Comparison of ENCODE assay signal across 16 cellular contexts in the genomic region with DNA sequence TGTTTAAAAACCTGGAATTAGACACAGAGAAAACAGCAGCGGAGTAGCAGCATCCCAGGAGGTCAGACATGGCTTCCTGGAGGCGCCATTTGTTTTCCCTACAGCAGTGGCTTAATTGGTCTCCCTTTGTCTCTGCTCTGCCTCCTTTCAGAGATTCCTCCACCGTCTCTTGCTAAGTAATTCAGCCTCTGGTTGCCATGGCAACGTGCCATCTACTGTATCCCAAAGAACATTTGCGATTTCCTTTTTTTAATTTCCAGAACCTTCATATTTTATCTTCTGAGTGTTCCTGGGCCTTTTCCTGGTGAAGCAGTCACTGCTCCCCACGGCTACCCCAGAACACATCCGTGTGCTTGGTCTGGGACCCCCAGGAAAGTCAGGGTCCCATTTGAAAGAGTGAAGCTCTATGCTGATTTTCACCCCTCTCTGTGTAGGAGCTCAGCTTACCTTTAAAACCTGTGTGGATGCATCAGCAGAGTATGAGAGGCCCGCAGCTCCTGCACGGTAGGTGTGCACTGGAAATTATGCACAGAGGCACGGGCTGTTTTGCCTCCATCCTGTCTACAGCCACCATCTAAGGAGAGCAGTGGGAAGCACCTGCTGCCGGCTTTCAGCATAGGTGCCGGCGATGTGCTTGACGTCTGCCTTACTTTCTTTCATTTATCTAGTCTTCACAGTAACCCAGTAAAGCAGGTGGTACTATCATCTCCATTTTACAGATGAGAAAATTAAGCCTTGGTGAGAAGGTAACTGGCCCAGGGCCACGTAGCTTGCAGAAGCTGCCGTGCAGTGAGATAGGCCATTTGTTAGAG.
DNase-seq lines count a peak whose midpoint lies in the region; ATAC-seq, FAIRE-seq and TF ChIP-seq lines count a peak whose summit lies in the region.
"Had no signal": no experiment of that assay in that cellular context is flagged by ENCODE, and none has a peak within 500 bp of the region (broad histone marks: within the 10 kb centered on the region; RNA-seq: fewer than 3 reads in every experiment).

No MANE protein-coding gene starts in this region.

- H3K27me3 ChIP-seq in K562 (ENCODE audit: control insufficient read depth in 2 of 2, insufficient read depth in 2 of 2, low read length in 2 of 2) (peaks cover 20 to 66% of the 10 kb centered on the region in 2 experiments; a peak in 4 of 5 replicates), neural cell (ENCODE audit: insufficient read depth, low read depth, low read length) (no peaks in the 10 kb centered on the region)

- FAIRE-seq in K562 (lab: Jason Lieb, UNC) (no peak), H54 (lab: Jason Lieb, UNC) (no peak)

- CTCF ChIA-PET in K562 (lab: Yijun Ruan, JAX; ENCODE audit: low intra/inter-chr PET ratio), result no interaction called here

- TF ChIP-seq CTCF in K562 (IDR thresholded peaks at IDR 0.05 in 2 of 3, conservative IDR thresholded peaks at IDR 0.05 in 1 of 3; ENCODE audit: insufficient read depth in 2 of 3, low read depth in 1 of 3, low read length in 3 of 3) (no peak), neural cell (IDR thresholded peaks at IDR 0.05; ENCODE audit: poor library complexity, severe bottlenecking) (no peak)

- H4K20me1 ChIP-seq in K562 (replicated peaks; ENCODE audit: control insufficient read depth, insufficient read depth, low read length) (no peaks in the 10 kb centered on the region; the same call in 1 of the 2 replicates), neural cell (ENCODE audit: insufficient read depth) (no peaks in the 10 kb centered on the region)

- H3K4me3 ChIP-seq in K562 (no peak overlapping the region), neural cell (ENCODE audit: low read length) (peak overlapping the region; percentile 13)
- H3K4me3 ChIP-seq: lower lobe of right lung, thoracic aorta had no signal

- TF ChIP-seq RAD21 in K562 (CRISPR knock-in tag; conservative IDR thresholded peaks at IDR 0.05 in 1 of 2, IDR thresholded peaks at IDR 0.05 in 1 of 2), result no peak
- no peak for TF ChIP-seq RAD21 in neural cell (conservative IDR thresholded peaks at IDR 0.05)

- ATAC-seq in K562 (no peak), HG03354 (IDR thresholded peaks at IDR 0.05; ENCODE audit: poor library complexity, severe bottlenecking, unreplicated experiment) (no peak), GM21528 (IDR thresholded peaks at IDR 0.05; ENCODE audit: low FRiP score, unreplicated experiment) (no peak)
- ATAC-seq: lower lobe of right lung had no signal

- TF ChIP-seq POLR2A in K562 (conservative IDR thresholded peaks at IDR 0.05), result no peak
- TF ChIP-seq POLR2A in H54 (IDR thresholded peaks at IDR 0.05; ENCODE audit: low read depth, low read length), result no peak

- H3K36me3 ChIP-seq in K562 (ENCODE audit: control insufficient read depth, insufficient read depth, low read length) (no peaks in the 10 kb centered on the region), neural cell (ENCODE audit: insufficient read depth, low read length) (no peaks in the 10 kb centered on the region)
- H3K36me3 ChIP-seq: lower lobe of right lung, thoracic aorta had no signal

- H2AFZ ChIP-seq in K562 (ENCODE audit: low read depth, low read length) (no peak overlapping the region), neural cell (ENCODE audit: low read depth, low read length) (no peak overlapping the region)

- H3K79me2 ChIP-seq in K562 (ENCODE audit: control insufficient read depth, insufficient read depth, low read length), result no peaks in the 10 kb centered on the region
- no peaks in the 10 kb centered on the region for H3K79me2 ChIP-seq in neural cell (replicated peaks; ENCODE audit: insufficient read depth, low read length)

- no peaks in the 10 kb centered on the region for H3K9me3 ChIP-seq in K562 (replicated peaks; ENCODE audit: control insufficient read depth, insufficient read depth, low read depth, low read length)
- H3K9me3 ChIP-seq in neural cell (ENCODE audit: low read length), result peaks cover 7% of the 10 kb centered on the region
- H3K9me3 ChIP-seq: lower lobe of right lung, thoracic aorta had no signal

- no peaks in the 10 kb centered on the region for H3K9me1 ChIP-seq in K562 (ENCODE audit: control insufficient read depth, insufficient read depth, low read length)

- intact Hi-C loops in K562 (cut with micrococcal nuclease), result no loop called here

- in situ Hi-C loops in G401 (cut with HindIII; ENCODE audit: low sequenced_read_pairs), result no loop called here
- in situ Hi-C loops in K562 (cut with MboI), result no loop called here

- H3K9ac ChIP-seq in K562 (ENCODE audit: insufficient read depth in 1 of 2, low read depth in 2 of 2, low read length in 2 of 2) (no peak overlapping the region), neural cell (ENCODE audit: low read length) (no peak overlapping the region)

- TF ChIP-seq EP300 in K562 (IDR thresholded peaks at IDR 0.05; ENCODE audit: low read length) (no peak), neural cell (conservative IDR thresholded peaks at IDR 0.05; ENCODE audit: poor library complexity, severe bottlenecking) (no peak)

- DNase-seq in COR-L47 (lab: John Stamatoyannopoulos, UW), result peak; percentile 78
- DNase-seq in G401 (ENCODE audit: low spot score), result peak; percentile 45
- DNase-seq in K562 (ENCODE audit: extremely low read depth in 1 of 4, low spot score in 3 of 4), result peak in 2 of 4 experiments; percentile 21 to 25
- no peak for DNase-seq in H54 (ENCODE audit: insufficient read length, low spot score)
- no peak for DNase-seq in NCI-H1436 (lab: John Stamatoyannopoulos, UW)
- DNase-seq: activated B cell treated with CpG ODN at 0.5 μM for 24 hours, activated gamma-delta T cell treated with Interleukin-2 at 50 U/mL for 16 hours, amniotic stem cell, Calu3, lower lobe of right lung, NCI-H510A, SIG-M5 had no signal

- H3K4me1 ChIP-seq in K562 (replicated peaks in 1 of 2; ENCODE audit: control insufficient read depth in 2 of 2, insufficient read depth in 2 of 2, low read length in 2 of 2), result no peaks in the 10 kb centered on the region
- H3K4me1 ChIP-seq: lower lobe of right lung had no signal

- H3K4me2 ChIP-seq in K562 (ENCODE audit: insufficient read depth, low read length) (no peak overlapping the region), neural cell (ENCODE audit: low read length) (no peak overlapping the region)

- H3K9me2 ChIP-seq in neural cell (ENCODE audit: insufficient read depth, low read length), result no peaks in the 10 kb centered on the region

- H3F3A ChIP-seq in neural cell (ENCODE audit: insufficient read depth, low read length, poor library complexity, severe bottlenecking), result no peaks in the 10 kb centered on the region

- POLR2A ChIA-PET in K562 (lab: Yijun Ruan, JAX), result no interaction called here

- H3K27ac ChIP-seq in K562 (ENCODE audit: extremely low read depth, low read depth, low read length) (no peak overlapping the region), neural cell (ENCODE audit: low read length) (peak overlapping the region; percentile 28)
- H3K27ac ChIP-seq: lower lobe of right lung, thoracic aorta had no signal

- BruUV-seq in K562 (replicated peaks; lab: Mats Ljungman, UMichigan), result no TSS peak

- 0% methylated on average over 16 of the region's 16 CpGs for WGBS in K562 (ENCODE audit: insufficient coverage, low coverage, missing lambda C conversion rate)

TF ChIP-seq in K562, 482 proteins besides CTCF, POLR2A, EP300 and RAD21:
- TF ChIP-seq EP400 (IDR thresholded peaks at IDR 0.05), result no peak
- TF ChIP-seq ZEB2 (IDR thresholded peaks at IDR 0.05), result no peak
- TF ChIP-seq E4F1 (CRISPR knock-in tag; IDR thresholded peaks at IDR 0.05; ENCODE audit: borderline replicate concordance), result no peak
- peak; percentile 81 for TF ChIP-seq RFX1 (IDR thresholded peaks at IDR 0.05)
- TF ChIP-seq HDAC8 (tag; IDR thresholded peaks at IDR 0.05), result no peak
- no peak for TF ChIP-seq TRIM24 (IDR thresholded peaks at IDR 0.05)

TF ChIP-seq in neural cell, 6 proteins besides CTCF, POLR2A, EP300 and RAD21:
- TF ChIP-seq TAF1 (IDR thresholded peaks at IDR 0.05; ENCODE audit: low read depth), result no peak
- TF ChIP-seq POLR2AphosphoS5 (IDR thresholded peaks at IDR 0.05), result no peak
- TF ChIP-seq SMC3 (conservative IDR thresholded peaks at IDR 0.05; ENCODE audit: poor library complexity), result no peak
- no peak for TF ChIP-seq MXI1 (conservative IDR thresholded peaks at IDR 0.05; ENCODE audit: poor library complexity, severe bottlenecking)
- no peak for TF ChIP-seq REST (IDR thresholded peaks at IDR 0.05; ENCODE audit: borderline replicate concordance)
- no peak for TF ChIP-seq EZH2 (IDR thresholded peaks at IDR 0.05; ENCODE audit: borderline replicate concordance, insufficient read depth, low read length, poor library complexity, severe bottlenecking)

Comparison
In these comparisons a context has a peak if more than half of its experiments do, and no peak if none do; other contexts are left out.
1. DNase-seq: peak in COR-L47 (single experiment) and G401 (single experiment); none in H54 (single experiment) and NCI-H1436 (single experiment).